9 cellular contexts compared by ENCODE assay signal in genomic region chr6:138160329-138161117, GRCh38. TPM values are rescaled to one million over a fixed set of nuclear protein-coding genes. Genes with fewer than 3 reads are reported as not detected.
A peak's percentile ranks its signal among the peaks of the same experiment; 100 is the strongest.
DNase-seq lines count a peak whose midpoint lies in the region; ATAC-seq and TF ChIP-seq lines count a peak whose summit lies in the region.
"Had no signal": no experiment of that assay in that cellular context is flagged by ENCODE, and none has a peak within 500 bp of the region (broad histone marks: within the 10 kb centered on the region; RNA-seq: fewer than 3 reads in every experiment).

No MANE protein-coding gene starts in this region.

- intact Hi-C loops in Calu3 (cut with micrococcal nuclease; ENCODE audit: unreplicated experiment), result loop anchor here (5.0 kb wide), 1 partner anchor 72 kb away; no protein-coding TSS in a partner anchor

- peak overlapping the region; percentile 87 for H3K4me3 Mint-ChIP-seq in Calu3 (ENCODE audit: low read depth, unreplicated experiment)
- H3K4me3 Mint-ChIP-seq in natural killer cell treated with Interleukin-12 subunit alpha and Interleukin-12 subunit beta and Interleukin-15 and Interleukin-18, amount 100 ng/mL, for 72 hours, result peak overlapping the region; percentile 4

- CTCF ChIA-PET in Calu3 (lab: Charles Lee), result no interaction called here

- ATAC-seq in natural killer cell treated with Interleukin-12 subunit alpha and Interleukin-12 subunit beta and Interleukin-15 and Interleukin-18, amount 100 ng/mL, for 72 hours, result no peak
- no peak for ATAC-seq in GM18511 (IDR thresholded peaks at IDR 0.05; ENCODE audit: unreplicated experiment)

- TF ChIP-seq CTCF in Calu3 (IDR thresholded peaks at IDR 0.05; ENCODE audit: unreplicated experiment) (no peak), LNCaP clone FGC (IDR thresholded peaks at IDR 0.05; ENCODE audit: control insufficient read depth, extremely low read depth, insufficient read depth) (no peak), astrocyte of the cerebellum (IDR thresholded peaks at IDR 0.05; ENCODE audit: low read depth, low read length, missing control alignments) (no peak), GM13976 (IDR thresholded peaks at IDR 0.05; ENCODE audit: borderline replicate concordance, control extremely low read depth, extremely low read depth, insufficient read depth, missing control alignments) (no peak)

- peaks cover 24% of the 10 kb centered on the region for H3K4me1 Mint-ChIP-seq in Calu3 (ENCODE audit: low read depth, unreplicated experiment)
- H3K4me1 Mint-ChIP-seq in natural killer cell treated with Interleukin-12 subunit alpha and Interleukin-12 subunit beta and Interleukin-15 and Interleukin-18, amount 100 ng/mL, for 72 hours (ENCODE audit: low read depth in 2 of 2), result peaks cover 12 to 13% of the 10 kb centered on the region in 2 donors

- no peak for DNase-seq in Calu3
- peak; percentile 75 for DNase-seq in LNCaP clone FGC (ENCODE audit: low read depth)
- no peak for DNase-seq in astrocyte of the cerebellum (ENCODE audit: low read depth)
- no peak for DNase-seq in natural killer cell treated with Interleukin-12 subunit alpha and Interleukin-12 subunit beta and Interleukin-15 and Interleukin-18, amount 100 ng/mL, for 72 hours (ENCODE audit: low spot score)
- DNase-seq in nucleus accumbens (lab: John Stamatoyannopoulos, UW), result no peak
- DNase-seq in dedifferentiated amniotic fluid mesenchymal stem cell (ENCODE audit: extremely low spot score), result no peak
- DNase-seq in GM13976 (ENCODE audit: low spot score), result no peak

- H3K4me3 ChIP-seq in LNCaP clone FGC (ENCODE audit: low read depth, low read length) (peak overlapping the region; percentile 96), astrocyte of the cerebellum (ENCODE audit: low read depth, low read length) (peak overlapping the region; percentile 69)

- BruUV-seq in Calu3 (replicated peaks; lab: Mats Ljungman, UMichigan), result no TSS peak

- no peaks in the 10 kb centered on the region for H3K27me3 Mint-ChIP-seq in Calu3 (ENCODE audit: unreplicated experiment)
- H3K27me3 Mint-ChIP-seq in natural killer cell treated with Interleukin-12 subunit alpha and Interleukin-12 subunit beta and Interleukin-15 and Interleukin-18, amount 100 ng/mL, for 72 hours, result peaks cover 35 to 58% of the 10 kb centered on the region in 2 donors

- in situ Hi-C loops in astrocyte of the cerebellum (cut with HindIII; ENCODE audit: low sequenced_read_pairs) (no loop called here), GM13976 (cut with MboI; ENCODE audit: low sequenced_read_pairs, unreplicated experiment) (no loop called here)

- H3K36me3 Mint-ChIP-seq in Calu3 (ENCODE audit: insufficient read depth, unreplicated experiment), result peaks cover 26% of the 10 kb centered on the region
- H3K36me3 Mint-ChIP-seq in natural killer cell treated with Interleukin-12 subunit alpha and Interleukin-12 subunit beta and Interleukin-15 and Interleukin-18, amount 100 ng/mL, for 72 hours, result no peaks in the 10 kb centered on the region

- no peaks in the 10 kb centered on the region for H3K9me3 Mint-ChIP-seq in Calu3 (ENCODE audit: low read depth, unreplicated experiment)
- H3K9me3 Mint-ChIP-seq in natural killer cell treated with Interleukin-12 subunit alpha and Interleukin-12 subunit beta and Interleukin-15 and Interleukin-18, amount 100 ng/mL, for 72 hours, result no peaks in the 10 kb centered on the region

- no peak overlapping the region for H3K27ac Mint-ChIP-seq in Calu3 (ENCODE audit: unreplicated experiment)
- no peak overlapping the region for H3K27ac Mint-ChIP-seq in natural killer cell treated with Interleukin-12 subunit alpha and Interleukin-12 subunit beta and Interleukin-15 and Interleukin-18, amount 100 ng/mL, for 72 hours

RNA-seq across cellular contexts. Expression of gene ARFGEF3, which starts 1.2 kb away (rescaled TPM):
- total RNA-seq in Calu3 (2022), result 15.4 and 16.3 TPM in 2 replicates
- under 1 TPM; 0.25 to 0.45 TPM for total RNA-seq in natural killer cell treated with Interleukin-12 subunit alpha and Interleukin-12 subunit beta and Interleukin-15 and Interleukin-18, amount 100 ng/mL, for 72 hours

RNA-seq across cellular contexts. Expression of gene PERP, which starts 53.3 kb away (rescaled TPM):
- 96.5 and 103 TPM in 2 replicates for total RNA-seq in Calu3 (2022)
- 1 to 10 TPM; 1.3 to 2.0 TPM for total RNA-seq in natural killer cell treated with Interleukin-12 subunit alpha and Interleukin-12 subunit beta and Interleukin-15 and Interleukin-18, amount 100 ng/mL, for 72 hours

RNA-seq across cellular contexts. Expression of gene PBOV1, which starts 57.8 kb away (rescaled TPM):
- not detected in 2 replicates for total RNA-seq in Calu3 (2022)
- total RNA-seq in natural killer cell treated with Interleukin-12 subunit alpha and Interleukin-12 subunit beta and Interleukin-15 and Interleukin-18, amount 100 ng/mL, for 72 hours, result not detected
- total RNA-seq: activated CD8-positive, alpha-beta memory T cell treated with anti-CD3 and anti-CD28 coated beads for 36 hours had no signal

Comparison
In these comparisons a context has a peak if more than half of its experiments do, and no peak if none do; other contexts are left out.
1. RNA of gene ARFGEF3, which starts 1.2 kb away (total RNA-seq): 15.4 to 16.3 TPM in Calu3; 0.25 to 0.45 TPM in natural killer cell treated with Interleukin-12 subunit alpha and Interleukin-12 subunit beta and Interleukin-15 and Interleukin-18, amount 100 ng/mL, for 72 hours; every median in the first group is over 10 times any median in the second.
2. RNA of gene PERP, which starts 53.3 kb away (total RNA-seq): 96.5 to 103 TPM in Calu3; 1.3 to 2.0 TPM in natural killer cell treated with Interleukin-12 subunit alpha and Interleukin-12 subunit beta and Interleukin-15 and Interleukin-18, amount 100 ng/mL, for 72 hours; every median in the first group is over 10 times any median in the second.